In genomic region chr3:168047190-168047795, GRCh38 we compare ENCODE assay signal across 8 cellular contexts. TPM values are rescaled to one million over a fixed set of nuclear protein-coding genes. Genes with fewer than 3 reads are reported as not detected.
A peak's percentile ranks its signal among the peaks of the same experiment; 100 is the strongest.
DNase-seq lines count a peak whose midpoint lies in the region; ATAC-seq and TF ChIP-seq lines count a peak whose summit lies in the region.

No MANE protein-coding gene starts in this region.

- H3K4me1 ChIP-seq in mucosa of descending colon (ENCODE audit: low read depth) = peaks cover 26% of the 10 kb centered on the region

- H3K36me3 ChIP-seq in mucosa of descending colon (ENCODE audit: low read depth) = no peaks in the 10 kb centered on the region

- peak; percentile 68 for DNase-seq in AG09309 (ENCODE audit: low read depth)
- peak; percentile 92 for DNase-seq in NCI-H1105 (lab: John Stamatoyannopoulos, UW)
- DNase-seq in SIG-M5 (lab: John Stamatoyannopoulos, UW) = peak; percentile 25
- peak; percentile 27 for DNase-seq in epidermal melanocyte (ENCODE audit: insufficient read length, low spot score)
- no peak for DNase-seq in mucosa of descending colon
- DNase-seq in posterior cingulate gyrus = no peak

- ATAC-seq in GM18508 (IDR thresholded peaks at IDR 0.05; ENCODE audit: insufficient read depth, unreplicated experiment) (peak; percentile 51), HG02852 (IDR thresholded peaks at IDR 0.05; ENCODE audit: unreplicated experiment) (peak; percentile 66), mucosa of descending colon (peak; percentile 87)

- TF ChIP-seq CTCF in AG09309 (IDR thresholded peaks at IDR 0.05; ENCODE audit: control insufficient read depth, insufficient read depth, low read depth, low read length, missing control alignments) = peak; percentile 69
- TF ChIP-seq CTCF in mucosa of descending colon (IDR thresholded peaks at IDR 0.05) = peak; percentile 51

- intact Hi-C loops in mucosa of descending colon (cut with DNase I, micrococcal nuclease) (loop anchor here (1.0 to 10.0 kb wide), 4 partner anchors 45 to 122 kb away; no protein-coding TSS in a partner anchor), posterior cingulate gyrus (cut with DNase I) (loop anchor here (1.0 to 5.0 kb wide), 3 partner anchors 45 to 800 kb away; no protein-coding TSS in a partner anchor)

- H3K4me3 ChIP-seq in AG09309 (ENCODE audit: control insufficient read depth, low read depth, low read length) (no peak overlapping the region), mucosa of descending colon (no peak overlapping the region)

- H3K9me3 ChIP-seq in mucosa of descending colon = no peaks in the 10 kb centered on the region

RNA-seq across cellular contexts. Expression of gene GOLIM4, which starts 48.4 kb away (rescaled TPM):
- total RNA-seq in mucosa of descending colon = 100 to 1,000 TPM in 1 of 3 donors, 10 to 100 TPM in 2; 60.8 to 102 (median 80.4) TPM

Comparison
In these comparisons a context has a peak if more than half of its experiments do, and no peak if none do; other contexts are left out.
1. DNase-seq: peak in AG09309 (single experiment), NCI-H1105 (single experiment), SIG-M5 (single experiment) and epidermal melanocyte (single experiment); none in mucosa of descending colon (0 of 3) and posterior cingulate gyrus (0 of 10).
2. Peak in every context shown above with its lines, with median percentiles within 50 percentile points of each other: ATAC-seq.